7 cellular contexts compared by ENCODE assay signal in genomic region chr19:38852231-38853044, GRCh38. TPM values are rescaled to one million over a fixed set of nuclear protein-coding genes. Genes with fewer than 3 reads are reported as not detected.
DNase-seq lines count a peak whose midpoint lies in the region; TF ChIP-seq lines count a peak whose summit lies in the region.

No MANE protein-coding gene starts in this region.

- CTCF ChIA-PET in GM10248 (lab: Yijun Ruan, JAX): interaction anchor here (0.7 to 2.1 kb wide), 8 partner anchors 9 to 449 kb away, joined by 3 to 7 read pairs (median 5); partner anchors contain the start of genes FAM98C, MRPS12 and SARS2

- H3K4me3 ChIP-seq in OCI-LY1 (ENCODE audit: low read depth, low read length, poor library complexity, severe bottlenecking): peak overlapping the region; percentile 69
- H3K4me3 ChIP-seq in esophagus (ENCODE audit: low read depth in 1 of 2, low read length in 2 of 2): peak overlapping the region; percentile 71 to 72
- peak overlapping the region; percentile 80 to 86 for H3K4me3 ChIP-seq in muscle layer of duodenum (ENCODE audit: low read depth in 1 of 2, low read length in 2 of 2)

- peak; percentile 78 for DNase-seq in activated T-cell treated with anti-CD3 and anti-CD28 coated beads, Interleukin-2, amount 50 U/mL, for 24 hours
- DNase-seq in substantia nigra (lab: John Stamatoyannopoulos, UW): peak in 33 of 49 donors; percentile 30 to 90 (median 59)
- no peak for DNase-seq in GM10248 (ENCODE audit: extremely low spot score)

- H3F3A ChIP-seq in OCI-LY1 (ENCODE audit: insufficient read depth, low read length): peaks cover 6% of the 10 kb centered on the region; the same call in 1 of the 2 replicates

- H3K9me2 ChIP-seq in OCI-LY1 (ENCODE audit: low read depth, low read length): no peaks in the 10 kb centered on the region

- H3K79me2 ChIP-seq in OCI-LY1 (ENCODE audit: insufficient read depth, low read length): peaks cover 18% of the 10 kb centered on the region

- no peaks in the 10 kb centered on the region for H3K27me3 Mint-ChIP-seq in activated T-cell treated with anti-CD3 and anti-CD28 coated beads, Interleukin-2, amount 50 U/mL, for 24 hours

- 1% methylated on average over 51 to 52 of the region's 52 CpGs for WGBS in esophagus, 2 donors

- no peak overlapping the region for H2AFZ ChIP-seq in OCI-LY1 (ENCODE audit: low read length)

- H3K36me3 ChIP-seq in OCI-LY1 (ENCODE audit: insufficient read depth, low read length) (peaks cover 17% of the 10 kb centered on the region), esophagus (ENCODE audit: control insufficient read depth in 2 of 2, insufficient read depth in 2 of 2, low read length in 1 of 2) (peaks cover 0 to 1% of the 10 kb centered on the region in 2 donors), muscle layer of duodenum (ENCODE audit: control insufficient read depth in 1 of 2, insufficient read depth in 2 of 2, low read length in 2 of 2) (peaks cover 0 to 10% of the 10 kb centered on the region in 2 donors)

- TF ChIP-seq CTCF in OCI-LY1 (IDR thresholded peaks at IDR 0.05; ENCODE audit: low read length) (no peak), GM10248 (IDR thresholded peaks at IDR 0.05; ENCODE audit: control extremely low read depth, extremely low read depth, low read depth, missing control alignments) (no peak)

- H3K9me3 ChIP-seq in OCI-LY1 (ENCODE audit: low read length) (no peaks in the 10 kb centered on the region), esophagus (ENCODE audit: control insufficient read depth in 2 of 2, insufficient read depth in 1 of 2, low read depth in 1 of 2, low read length in 1 of 2) (no peaks in the 10 kb centered on the region), muscle layer of duodenum (ENCODE audit: control insufficient read depth in 1 of 2, low read length in 2 of 2) (no peaks in the 10 kb centered on the region)

- H3K27me3 ChIP-seq in OCI-LY1 (ENCODE audit: insufficient read depth, low read length) (no peaks in the 10 kb centered on the region), esophagus (ENCODE audit: control insufficient read depth in 1 of 2, insufficient read depth in 2 of 2, low read length in 2 of 2) (no peaks in the 10 kb centered on the region), muscle layer of duodenum (ENCODE audit: low read depth, low read length) (no peaks in the 10 kb centered on the region)

- H3K9ac ChIP-seq in OCI-LY1 (ENCODE audit: low read length): peak overlapping the region; percentile 86

- peak overlapping the region; percentile 97 for H3K27ac Mint-ChIP-seq in activated T-cell treated with anti-CD3 and anti-CD28 coated beads, Interleukin-2, amount 50 U/mL, for 24 hours

- peaks cover 41% of the 10 kb centered on the region for H3K4me1 ChIP-seq in OCI-LY1 (ENCODE audit: insufficient read depth, low read length, severe bottlenecking)
- H3K4me1 ChIP-seq in esophagus (ENCODE audit: control insufficient read depth in 2 of 2, insufficient read depth in 2 of 2, low read length in 1 of 2): peaks cover 3 to 7% of the 10 kb centered on the region in 2 donors
- H3K4me1 ChIP-seq in muscle layer of duodenum (ENCODE audit: control insufficient read depth in 1 of 2, insufficient read depth in 2 of 2, low read length in 2 of 2): peaks cover 12 to 28% of the 10 kb centered on the region in 2 donors

- POLR2A ChIA-PET in GM10248 (lab: Yijun Ruan, JAX): interaction anchor here (0.7 kb wide), 1 partner anchor 12 kb away, joined by 3 read pairs; no protein-coding TSS in a partner anchor

- H3K4me2 ChIP-seq in OCI-LY1 (ENCODE audit: low read length): peak overlapping the region; percentile 92

- peak; percentile 51 for TF ChIP-seq POLR2A in GM19193 (IDR thresholded peaks at IDR 0.05; ENCODE audit: extremely low read depth, insufficient read depth, insufficient read length)

- peak overlapping the region; percentile 92 for H3K4me3 Mint-ChIP-seq in activated T-cell treated with anti-CD3 and anti-CD28 coated beads, Interleukin-2, amount 50 U/mL, for 24 hours

- H3K27ac ChIP-seq in OCI-LY1 (ENCODE audit: low read depth, low read length, poor library complexity, severe bottlenecking): peak overlapping the region; percentile 83
- peak overlapping the region; percentile 100 for H3K27ac ChIP-seq in esophagus (ENCODE audit: low read depth in 2 of 2, low read length in 1 of 2)
- H3K27ac ChIP-seq in muscle layer of duodenum (ENCODE audit: low read length): peak overlapping the region; percentile 92
- peak overlapping the region; percentile 91 for H3K27ac ChIP-seq in substantia nigra (ENCODE audit: low read depth, low read length, poor library complexity, severe bottlenecking)

- no peaks in the 10 kb centered on the region for H4K20me1 ChIP-seq in OCI-LY1 (ENCODE audit: insufficient read depth, low read length)

- H3K9me3 Mint-ChIP-seq in activated T-cell treated with anti-CD3 and anti-CD28 coated beads, Interleukin-2, amount 50 U/mL, for 24 hours: peaks cover 2% of the 10 kb centered on the region

- peaks cover 37% of the 10 kb centered on the region for H3K36me3 Mint-ChIP-seq in activated T-cell treated with anti-CD3 and anti-CD28 coated beads, Interleukin-2, amount 50 U/mL, for 24 hours (ENCODE audit: low read depth)

- H3K4me1 Mint-ChIP-seq in activated T-cell treated with anti-CD3 and anti-CD28 coated beads, Interleukin-2, amount 50 U/mL, for 24 hours (ENCODE audit: low read depth): peaks cover 45% of the 10 kb centered on the region

RNA-seq across cellular contexts. Expression of gene HNRNPL, which starts 2.7 kb away (rescaled TPM):
- polyA plus RNA-seq in esophagus: 100 to 1,000 TPM; 134 to 150 TPM

RNA-seq across cellular contexts. Expression of gene ECH1, which starts 20.8 kb away (rescaled TPM):
- 100 to 1,000 TPM; 108 to 215 TPM for polyA plus RNA-seq in esophagus

RNA-seq across cellular contexts. Expression of gene RINL, which starts 25.6 kb away (rescaled TPM):
- 10 to 100 TPM in 1 of 2 donors, 1 to 10 TPM in 1; 8.4 to 20.5 TPM for polyA plus RNA-seq in esophagus

RNA-seq across cellular contexts. Expression of gene LGALS4, which starts 39.7 kb away (rescaled TPM):
- polyA plus RNA-seq in esophagus: 1 to 10 TPM in 1 of 2 donors, under 1 TPM in 1; 0.66 to 2.3 TPM

RNA-seq across cellular contexts. Expression of gene SIRT2, which starts 47.0 kb away (rescaled TPM):
- 10 to 100 TPM; 29.5 to 36.1 TPM for polyA plus RNA-seq in esophagus
